Comparison of ENCODE assay signal across 1 cellular context in genomic region chr14:74896400-74896799, GRCh38.
TF ChIP-seq lines count a peak whose summit lies in the region.

No MANE protein-coding gene starts in this region.

TF ChIP-seq in GM23338, 12 proteins besides CTCF, POLR2A, EP300 and RAD21 (continued from another document):
- TF ChIP-seq ZNF462 (CRISPR knock-in tag; IDR thresholded peaks at IDR 0.05) (no peak), ZNF114 (CRISPR knock-in tag; IDR thresholded peaks at IDR 0.05) (no peak), STAT1 (IDR thresholded peaks at IDR 0.05; ENCODE audit: unreplicated experiment) (no peak), REST (IDR thresholded peaks at IDR 0.05; ENCODE audit: unreplicated experiment) (no peak), POLR2AphosphoS5 (IDR thresholded peaks at IDR 0.05; ENCODE audit: low read depth) (no peak), NANOG (IDR thresholded peaks at IDR 0.05; ENCODE audit: borderline replicate concordance) (no peak), EZH2 (IDR thresholded peaks at IDR 0.05; ENCODE audit: low read depth, unreplicated experiment) (no peak), ETS1 (IDR thresholded peaks at IDR 0.05) (no peak), ZNF331 (CRISPR knock-in tag; IDR thresholded peaks at IDR 0.05; ENCODE audit: low read depth) (no peak)
TF ChIP-seq in GM23338: peak in this region for 0.
